In the genomic region with DNA sequence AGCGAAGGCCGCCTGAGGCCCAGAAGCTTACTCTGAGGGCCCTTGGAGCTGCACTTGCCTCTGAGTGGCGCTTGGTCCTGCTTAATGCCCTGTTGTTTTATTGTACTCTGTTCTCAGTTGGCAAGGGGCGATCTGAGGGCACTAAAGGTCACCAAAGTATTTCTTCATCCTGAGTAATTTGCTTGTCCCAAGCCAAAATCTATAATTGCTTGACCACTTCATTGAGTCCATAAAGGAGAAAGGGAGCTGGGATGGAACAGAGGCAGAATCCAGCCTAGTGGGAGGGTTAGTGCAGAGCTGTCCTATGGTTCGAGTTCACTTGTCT, we compare ENCODE assay signal across 9 cellular contexts. TPM values are rescaled to one million over a fixed set of nuclear protein-coding genes. Genes with fewer than 3 reads are reported as not detected.
A peak's percentile ranks its signal among the peaks of the same experiment; 100 is the strongest.
DNase-seq lines count a peak whose midpoint lies in the region; ATAC-seq and TF ChIP-seq lines count a peak whose summit lies in the region.
"Had no signal": no experiment of that assay in that cellular context is flagged by ENCODE, and none has a peak within 500 bp of the region (broad histone marks: within the 10 kb centered on the region; RNA-seq: fewer than 3 reads in every experiment).

No MANE protein-coding gene starts in this region.

- H3K4me1 Mint-ChIP-seq in T-helper 17 cell: peaks cover 48% of the 10 kb centered on the region

- H3K27me3 Mint-ChIP-seq in T-helper 17 cell: peaks cover 11% of the 10 kb centered on the region

- ATAC-seq in SK-N-SH treated with all-trans-retinoic acid at 6 μM for 48 hours: no peak
- ATAC-seq in T-helper 17 cell: no peak
- no peak for ATAC-seq in GM21360 (IDR thresholded peaks at IDR 0.05; ENCODE audit: unreplicated experiment)
- no peak for ATAC-seq in GM21737 (IDR thresholded peaks at IDR 0.05; ENCODE audit: unreplicated experiment)

- H3K9me3 ChIP-seq in SK-N-SH (no peaks in the 10 kb centered on the region), T-helper 17 cell (ENCODE audit: control insufficient read depth, low read length, poor library complexity, severe bottlenecking) (no peaks in the 10 kb centered on the region), smooth muscle cell (replicated peaks; ENCODE audit: low read depth) (no peaks in the 10 kb centered on the region)

- H3K27me3 ChIP-seq in SK-N-SH (ENCODE audit: insufficient read depth) (no peaks in the 10 kb centered on the region), smooth muscle cell (ENCODE audit: low read depth) (no peaks in the 10 kb centered on the region)

- POLR2A ChIA-PET in SK-N-SH (lab: Yijun Ruan, JAX): no interaction called here
- POLR2A ChIA-PET in HEK293T (lab: Yijun Ruan, JAX): interaction anchor here (1.2 kb wide), 1 partner anchor 51 kb away, joined by 3 read pairs; no protein-coding TSS in a partner anchor

- no peaks in the 10 kb centered on the region for H3K9me2 ChIP-seq in SK-N-SH

- peak overlapping the region; percentile 84 for H3K4me2 ChIP-seq in SK-N-SH
- peak overlapping the region; percentile 94 for H3K4me2 ChIP-seq in smooth muscle cell

- H3K27ac Mint-ChIP-seq in T-helper 17 cell: peak overlapping the region; percentile 95

- peaks cover 7% of the 10 kb centered on the region for H3K36me3 Mint-ChIP-seq in T-helper 17 cell (ENCODE audit: low read depth)

- peak overlapping the region in 1 of 2 experiments; percentile 78; a peak in 2 of 4 replicates for H3K4me3 ChIP-seq in SK-N-SH (ENCODE audit: low read depth in 2 of 2, low read length in 1 of 2)
- peak overlapping the region; percentile 67 to 86 for H3K4me3 ChIP-seq in foreskin fibroblast (ENCODE audit: low read depth in 1 of 2, low read length in 2 of 2)
- H3K4me3 ChIP-seq in smooth muscle cell: peak overlapping the region; percentile 83

- H3K4me1 ChIP-seq in SK-N-SH (ENCODE audit: control insufficient read depth in 1 of 2, insufficient read depth in 2 of 2, low read depth in 1 of 2, low read length in 1 of 2) (peaks cover 17 to 29% of the 10 kb centered on the region in 2 experiments), smooth muscle cell (ENCODE audit: low read depth) (peaks cover 39% of the 10 kb centered on the region)

- no peak for TF ChIP-seq RAD21 in SK-N-SH (IDR thresholded peaks at IDR 0.05; ENCODE audit: low read length)

- no peaks in the 10 kb centered on the region for H3K36me3 ChIP-seq in SK-N-SH (replicated peaks in 1 of 2; ENCODE audit: control insufficient read depth in 1 of 2, insufficient read depth in 2 of 2, low read length in 1 of 2)
- H3K36me3 ChIP-seq in smooth muscle cell (ENCODE audit: low read depth): no peaks in the 10 kb centered on the region

- 93% methylated on average over 3 of the region's 5 CpGs for WGBS in SK-N-SH (ENCODE audit: low lambda C conversion rate)
- 32% methylated on average over 5 of the region's 5 CpGs for WGBS in smooth muscle cell (ENCODE audit: low lambda C conversion rate)

- H3K27ac ChIP-seq in SK-N-SH (ENCODE audit: low read depth in 2 of 2, low read length in 1 of 2): no peak overlapping the region
- H3K27ac ChIP-seq in smooth muscle cell (ENCODE audit: low read depth): no peak overlapping the region

- CTCF ChIA-PET in SK-N-SH (lab: Yijun Ruan, JAX) (interaction anchor here (0.6 to 46.8 kb wide), 11 partner anchors 10 to 163 kb away, joined by 3 to 1368 read pairs (median 4); no protein-coding TSS in a partner anchor), HEK293T (lab: Yijun Ruan, JAX) (interaction anchor here (14.1 kb wide), 1 partner anchor 49 kb away, joined by 235 read pairs; no protein-coding TSS in a partner anchor)

- no peaks in the 10 kb centered on the region for H3F3A ChIP-seq in SK-N-SH (replicated peaks; ENCODE audit: insufficient read depth)
- H3F3A ChIP-seq in smooth muscle cell (ENCODE audit: low read depth): no peaks in the 10 kb centered on the region

- H3K9ac ChIP-seq in SK-N-SH (no peak overlapping the region), smooth muscle cell (ENCODE audit: low read depth) (no peak overlapping the region)

- H4K20me1 ChIP-seq in SK-N-SH (ENCODE audit: insufficient read depth) (peaks cover 22% of the 10 kb centered on the region), smooth muscle cell (ENCODE audit: low read depth) (peaks cover 44% of the 10 kb centered on the region)

- H2AFZ ChIP-seq in SK-N-SH (ENCODE audit: low read depth) (0 out of 2 replicates have a peak overlapping the region, but pooled peaks have one; percentile 7), smooth muscle cell (ENCODE audit: low read depth) (no peak overlapping the region)

- TF ChIP-seq EP300 in SK-N-SH (IDR thresholded peaks at IDR 0.05; ENCODE audit: borderline replicate concordance in 1 of 2, low read depth in 1 of 2, low read length in 1 of 2): no peak

- peaks cover 46% of the 10 kb centered on the region for H3K79me2 ChIP-seq in SK-N-SH (ENCODE audit: insufficient read depth)
- H3K79me2 ChIP-seq in smooth muscle cell (ENCODE audit: low read depth): peaks cover 42% of the 10 kb centered on the region

- TF ChIP-seq CTCF in SK-N-SH (IDR thresholded peaks at IDR 0.05) (no peak), foreskin fibroblast (IDR thresholded peaks at IDR 0.05; ENCODE audit: low read depth, low read length) (no peak), smooth muscle cell (IDR thresholded peaks at IDR 0.05; ENCODE audit: borderline replicate concordance, insufficient read depth, poor library complexity, severe bottlenecking) (no peak)

- peak overlapping the region; percentile 98 for H3K4me3 Mint-ChIP-seq in T-helper 17 cell

- DNase-seq in SK-N-SH (no peak), T-helper 17 cell (no peak), foreskin fibroblast (no peak), smooth muscle cell (lab: John Stamatoyannopoulos, UW; ENCODE audit: unreplicated experiment) (no peak), HEK293T (ENCODE audit: extremely low spot score) (no peak)

TF ChIP-seq in SK-N-SH, 30 proteins besides CTCF, POLR2A, EP300 and RAD21:
- TF ChIP-seq RXRA (IDR thresholded peaks at IDR 0.05; ENCODE audit: borderline replicate concordance, low read depth): no peak
- TF ChIP-seq FOSL2 (IDR thresholded peaks at IDR 0.05; ENCODE audit: borderline replicate concordance, low read depth): no peak

TF ChIP-seq in SK-N-SH treated with all-trans-retinoic acid at 6 μM for 48 hours, 23 proteins besides CTCF, POLR2A, EP300 and RAD21:
- TF ChIP-seq ZC3H10 (CRISPR knock-in tag; IDR thresholded peaks at IDR 0.05): no peak
- no peak for TF ChIP-seq GLIS3 (CRISPR knock-in tag; IDR thresholded peaks at IDR 0.05)
- TF ChIP-seq ZNF8 (CRISPR knock-in tag; IDR thresholded peaks at IDR 0.05): no peak
- TF ChIP-seq ZNF70 (CRISPR knock-in tag; IDR thresholded peaks at IDR 0.05): no peak

TF ChIP-seq in HEK293T, 16 proteins besides CTCF, POLR2A, EP300 and RAD21:
- TF ChIP-seq SUZ12 (IDR thresholded peaks at IDR 0.05) (no peak), BHLHE40 (IDR thresholded peaks at IDR 0.05; ENCODE audit: borderline replicate concordance) (no peak), TARDBP (IDR thresholded peaks at IDR 0.05) (no peak), L3MBTL2 (conservative IDR thresholded peaks at IDR 0.05) (no peak), FOXK2 (IDR thresholded peaks at IDR 0.05) (no peak), ARNT (IDR thresholded peaks at IDR 0.05) (no peak), SP1 (IDR thresholded peaks at IDR 0.05) (no peak), LEF1 (IDR thresholded peaks at IDR 0.05; ENCODE audit: borderline replicate concordance) (no peak), FOXA1 (IDR thresholded peaks at IDR 0.05) (no peak), FOXM1 (IDR thresholded peaks at IDR 0.05; ENCODE audit: borderline replicate concordance) (no peak), ELF4 (IDR thresholded peaks at IDR 0.05) (no peak), HDGF (IDR thresholded peaks at IDR 0.05; ENCODE audit: borderline replicate concordance) (no peak), CTBP1 (IDR thresholded peaks at IDR 0.05; ENCODE audit: borderline replicate concordance) (no peak)
- TF ChIP-seq, protein P1, sequence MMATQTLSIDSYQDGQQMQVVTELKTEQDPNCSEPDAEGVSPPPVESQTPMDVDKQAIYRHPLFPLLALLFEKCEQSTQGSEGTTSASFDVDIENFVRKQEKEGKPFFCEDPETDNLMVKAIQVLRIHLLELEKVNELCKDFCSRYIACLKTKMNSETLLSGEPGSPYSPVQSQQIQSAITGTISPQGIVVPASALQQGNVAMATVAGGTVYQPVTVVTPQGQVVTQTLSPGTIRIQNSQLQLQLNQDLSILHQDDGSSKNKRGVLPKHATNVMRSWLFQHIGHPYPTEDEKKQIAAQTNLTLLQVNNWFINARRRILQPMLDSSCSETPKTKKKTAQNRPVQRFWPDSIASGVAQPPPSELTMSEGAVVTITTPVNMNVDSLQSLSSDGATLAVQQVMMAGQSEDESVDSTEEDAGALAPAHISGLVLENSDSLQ (IDR thresholded peaks at IDR 0.05): no peak

RNA-seq across cellular contexts. Expression of a gene that starts 0.4 kb away (rescaled TPM):
- polyA plus RNA-seq in SK-N-SH (2012; rRNA removed) (6.8 and 11.1 TPM in 2 replicates), smooth muscle cell (15.8 and 16.8 TPM in 2 replicates)
- polyA plus RNA-seq in SK-N-SH (2012; cell fraction: cytosol; rRNA removed): 4.4 and 6.4 TPM in 2 replicates
- 13.2 and 14.3 TPM in 2 replicates for polyA plus RNA-seq in SK-N-SH (2012; cell fraction: nucleus; rRNA removed)
- total RNA-seq in T-helper 17 cell (1 to 10 TPM; 5.1 to 8.6 TPM), smooth muscle cell (6.6 and 11.3 TPM in 2 replicates)

RNA-seq across cellular contexts. Expression of a gene that starts 34.8 kb away (rescaled TPM):
- polyA plus RNA-seq in SK-N-SH (2012; rRNA removed): 0.02 and 0.03 TPM in 2 replicates
- polyA plus RNA-seq in SK-N-SH (2012; cell fraction: cytosol; rRNA removed): 0.01 and 0.09 TPM in 2 replicates
- polyA plus RNA-seq in SK-N-SH (2012; cell fraction: nucleus; rRNA removed): 0.07 TPM in 1 of 2 replicates, not detected in the other
- total RNA-seq in T-helper 17 cell: not detected
- 0.54 TPM in 1 of 2 replicates, not detected in the other for total RNA-seq in smooth muscle cell
- 0.33 and 0.84 TPM in 2 replicates for polyA plus RNA-seq in smooth muscle cell
- total RNA-seq: A172 had no signal
